In genomic region chr11:99505831-99506230, GRCh38 we compare ENCODE assay signal across 28 cellular contexts.
DNase-seq lines count a peak whose midpoint lies in the region; ATAC-seq, FAIRE-seq and TF ChIP-seq lines count a peak whose summit lies in the region.
"Had no signal": no experiment of that assay in that cellular context is flagged by ENCODE, and none has a peak within 500 bp of the region (broad histone marks: within the 10 kb centered on the region; RNA-seq: fewer than 3 reads in every experiment).

No MANE protein-coding gene starts in this region.

- H3K4me1 ChIP-seq in H9 (ENCODE audit: insufficient read depth, low read length) (peaks cover 3% of the 10 kb centered on the region; the same call in 1 of the 2 replicates), astrocyte (ENCODE audit: insufficient read depth, low read length) (peaks cover 6% of the 10 kb centered on the region), mesenchymal stem cell (ENCODE audit: control insufficient read depth, insufficient read depth, low read depth, low read length) (no peaks in the 10 kb centered on the region), skeletal muscle satellite cell (ENCODE audit: control insufficient read depth, insufficient read depth, low read length) (peaks cover 17% of the 10 kb centered on the region), small intestine (ENCODE audit: control insufficient read depth in 2 of 2, insufficient read depth in 1 of 2, low read depth in 1 of 2, low read length in 1 of 2) (no peaks in the 10 kb centered on the region)
- H3K4me1 ChIP-seq: BE2C, HAP-1, SJCRH30 had no signal

- no peaks in the 10 kb centered on the region for H3K79me1 ChIP-seq in H9 (ENCODE audit: insufficient read depth, low read depth, low read length, poor library complexity, severe bottlenecking)
- H3K79me1 ChIP-seq in mesenchymal stem cell (replicated peaks; ENCODE audit: low read length, poor library complexity, severe bottlenecking) = no peaks in the 10 kb centered on the region

- H2AK5ac ChIP-seq in H9 (ENCODE audit: insufficient read length, low read length) = no peak overlapping the region
- H2AK5ac ChIP-seq in mesenchymal stem cell (ENCODE audit: low read length, severe bottlenecking) = no peak overlapping the region

- no peak overlapping the region for H3K4me3 ChIP-seq in astrocyte (ENCODE audit: insufficient read depth, low read depth, low read length)
- H3K4me3 ChIP-seq in mesenchymal stem cell (ENCODE audit: insufficient read depth in 1 of 2, low read depth in 1 of 2, low read length in 2 of 2) = no peak overlapping the region
- no peak overlapping the region for H3K4me3 ChIP-seq in skeletal muscle satellite cell (ENCODE audit: low read length)
- H3K4me3 ChIP-seq in small intestine (ENCODE audit: low read depth in 1 of 2, low read length in 2 of 2) = no peak overlapping the region
- H3K4me3 ChIP-seq: HAP-1, PC-9, SJCRH30 had no signal

- no peak overlapping the region for H2BK15ac ChIP-seq in H9 (ENCODE audit: low read depth, low read length)
- H2BK15ac ChIP-seq in mesenchymal stem cell (ENCODE audit: low read depth, poor library complexity, severe bottlenecking) = no peak overlapping the region

- no peak overlapping the region for H3K27ac ChIP-seq in H9 (ENCODE audit: insufficient read length, low read depth, low read length)
- peak overlapping the region; percentile 28 for H3K27ac ChIP-seq in astrocyte (ENCODE audit: low read depth, low read length)
- H3K27ac ChIP-seq in mesenchymal stem cell (ENCODE audit: low read length, poor library complexity, severe bottlenecking) = peak overlapping the region; percentile 74
- no peak overlapping the region for H3K27ac ChIP-seq in caudate nucleus (ENCODE audit: low read depth, low read length)
- H3K27ac ChIP-seq in small intestine (ENCODE audit: low read depth in 1 of 2, low read length in 1 of 2) = no peak overlapping the region
- H3K27ac ChIP-seq: PC-9, SJCRH30 had no signal

- H3K4me3 Mint-ChIP-seq in H9 (no peak overlapping the region), astrocyte (ENCODE audit: unreplicated experiment) (no peak overlapping the region)
- H3K4me3 Mint-ChIP-seq: CD14-positive monocyte; CD8-positive, alpha-beta memory T cell; HFFc6 had no signal

- ATAC-seq in GM21528 (IDR thresholded peaks at IDR 0.05; ENCODE audit: low FRiP score, unreplicated experiment) = no peak
- ATAC-seq: Right ventricle myocardium inferior had no signal

- no peak for TF ChIP-seq CTCF in H9 (conservative IDR thresholded peaks at IDR 0.05)
- TF ChIP-seq CTCF in astrocyte (IDR thresholded peaks at IDR 0.05; ENCODE audit: insufficient read depth, low read depth, low read length) = no peak

- H4K8ac ChIP-seq in H9 (replicated peaks; ENCODE audit: insufficient read length, low read depth, low read length) (no peak overlapping the region), mesenchymal stem cell (ENCODE audit: low read length) (no peak overlapping the region)

- H3K4me1 Mint-ChIP-seq in H9 (peaks cover 6 to 7% of the 10 kb centered on the region in 2 experiments), astrocyte (ENCODE audit: low read depth, unreplicated experiment) (peaks cover 16% of the 10 kb centered on the region)
- H3K4me1 Mint-ChIP-seq: CD14-positive monocyte; CD8-positive, alpha-beta memory T cell had no signal

- H3T11ph ChIP-seq in H9 (ENCODE audit: low read length) = no peak overlapping the region

- WGBS in H9 (ENCODE audit: extremely low coverage, insufficient read length, low lambda C conversion rate) = no CpG with 5 or more reads among the region's 4 CpGs
- WGBS in mesenchymal stem cell = 91% methylated on average over 2 of the region's 4 CpGs
- WGBS in small intestine, 3 donors = 75 to 80% (median 79%) methylated on average over 4 of the region's 4 CpGs

- H2BK120ac ChIP-seq in H9 (ENCODE audit: low read depth, low read length, poor library complexity, severe bottlenecking) = no peak overlapping the region
- H2BK120ac ChIP-seq in mesenchymal stem cell (ENCODE audit: low read depth, low read length) = no peak overlapping the region

- H3K9ac ChIP-seq in H9 (ENCODE audit: extremely low read depth, insufficient read length, low read length) (no peak overlapping the region), astrocyte (ENCODE audit: low read length) (no peak overlapping the region), mesenchymal stem cell (ENCODE audit: low read length) (no peak overlapping the region), skeletal muscle satellite cell (ENCODE audit: low read depth, low read length) (peak overlapping the region; percentile 2)

- H3K79me2 ChIP-seq in H9 (ENCODE audit: insufficient read depth, low read length) (no peaks in the 10 kb centered on the region), astrocyte (ENCODE audit: insufficient read depth, low read length) (no peaks in the 10 kb centered on the region)

- H2BK5ac ChIP-seq in H9 (ENCODE audit: insufficient read length, low read length) = no peak overlapping the region
- no peak overlapping the region for H2BK5ac ChIP-seq in mesenchymal stem cell (ENCODE audit: low read depth, low read length, poor library complexity, severe bottlenecking)

- no peaks in the 10 kb centered on the region for H3K23me2 ChIP-seq in H9 (ENCODE audit: insufficient read length, low read depth, low read length, poor library complexity, severe bottlenecking)

- H3K27ac Mint-ChIP-seq in H9 = 0 out of 7 replicates have a peak overlapping the region, but pooled peaks of 1 of the 3 experiments have one; percentile 7
- peak overlapping the region; percentile 71 for H3K27ac Mint-ChIP-seq in astrocyte (ENCODE audit: unreplicated experiment)
- H3K27ac Mint-ChIP-seq: CD14-positive monocyte; CD8-positive, alpha-beta memory T cell; HFFc6 had no signal

- H3K56ac ChIP-seq in H9 (ENCODE audit: insufficient read length, low read depth, low read length) = no peak overlapping the region

- H3K9me3 Mint-ChIP-seq in H9 (no peaks in the 10 kb centered on the region), astrocyte (ENCODE audit: unreplicated experiment) (no peaks in the 10 kb centered on the region)

- H3K36me3 ChIP-seq in astrocyte (ENCODE audit: insufficient read depth, low read length) (no peaks in the 10 kb centered on the region), mesenchymal stem cell (ENCODE audit: control insufficient read depth in 1 of 2, insufficient read depth in 2 of 2, low read depth in 1 of 2, low read length in 2 of 2) (no peaks in the 10 kb centered on the region), skeletal muscle satellite cell (ENCODE audit: insufficient read depth, low read length) (no peaks in the 10 kb centered on the region), small intestine (ENCODE audit: control insufficient read depth in 2 of 2, insufficient read depth in 2 of 2, low read length in 2 of 2) (no peaks in the 10 kb centered on the region)
- H3K36me3 ChIP-seq: BE2C, HAP-1, SJCRH30 had no signal

- H3K14ac ChIP-seq in H9 (ENCODE audit: insufficient read depth, low read length) (no peak overlapping the region), mesenchymal stem cell (ENCODE audit: low read length in 2 of 2) (no peak overlapping the region)

- H3K4me2 ChIP-seq in H9 (ENCODE audit: insufficient read depth, insufficient read length, low read length) (no peak overlapping the region), astrocyte (ENCODE audit: low read length) (peak overlapping the region; percentile 34), mesenchymal stem cell (ENCODE audit: low read length, poor library complexity, severe bottlenecking) (no peak overlapping the region), skeletal muscle satellite cell (ENCODE audit: low read length) (peak overlapping the region; percentile 24)
- H3K4me2 ChIP-seq: PC-9 had no signal

- no peaks in the 10 kb centered on the region for H4K20me1 ChIP-seq in H9 (ENCODE audit: control insufficient read depth, insufficient read depth, insufficient read length)
- H4K20me1 ChIP-seq in astrocyte (ENCODE audit: insufficient read depth, low read length) = no peaks in the 10 kb centered on the region

- no peak overlapping the region for H3K23ac ChIP-seq in H9 (ENCODE audit: insufficient read length, low read depth, low read length)
- no peak overlapping the region for H3K23ac ChIP-seq in mesenchymal stem cell (ENCODE audit: low read length in 2 of 2)

- H4K91ac ChIP-seq in H9 (ENCODE audit: insufficient read length, low read depth, low read length) (no peak overlapping the region), mesenchymal stem cell (ENCODE audit: low read length) (no peak overlapping the region)

- H3K18ac ChIP-seq in H9 (ENCODE audit: insufficient read length, low read depth, low read length) (no peak overlapping the region), mesenchymal stem cell (ENCODE audit: low read depth in 1 of 2, low read length in 2 of 2) (peak overlapping the region in 1 of 2 experiments; percentile 12)

- H3K4ac ChIP-seq in H9 (ENCODE audit: low read depth, low read length) (no peak overlapping the region), mesenchymal stem cell (ENCODE audit: low read depth in 1 of 2, low read length in 2 of 2) (no peak overlapping the region)

- H3K36me3 Mint-ChIP-seq in H9 (ENCODE audit: insufficient read depth in 1 of 3, low read depth in 3 of 3) = no peaks in the 10 kb centered on the region
- no peaks in the 10 kb centered on the region for H3K36me3 Mint-ChIP-seq in astrocyte (ENCODE audit: low read depth, unreplicated experiment)
- H3K36me3 Mint-ChIP-seq: CD14-positive monocyte; CD8-positive, alpha-beta memory T cell had no signal

- H2AFZ ChIP-seq in H9 (ENCODE audit: low read length) (peak overlapping the region; percentile 77), astrocyte (ENCODE audit: low read depth, low read length) (peak overlapping the region; percentile 37), mesenchymal stem cell (ENCODE audit: low read depth, low read length) (peak overlapping the region; percentile 14)
- H2AFZ ChIP-seq: PC-9 had no signal

- H3K27me3 ChIP-seq in H9 (ENCODE audit: insufficient read depth, low read length) = no peaks in the 10 kb centered on the region
- no peaks in the 10 kb centered on the region for H3K27me3 ChIP-seq in astrocyte (ENCODE audit: insufficient read depth, low read length)
- H3K27me3 ChIP-seq in mesenchymal stem cell (ENCODE audit: control insufficient read depth in 1 of 2, insufficient read depth in 1 of 2, low read length in 2 of 2) = peaks cover 0 to 4% of the 10 kb centered on the region in 2 experiments
- no peaks in the 10 kb centered on the region for H3K27me3 ChIP-seq in skeletal muscle satellite cell (ENCODE audit: control insufficient read depth, insufficient read depth, low read length)
- no peaks in the 10 kb centered on the region for H3K27me3 ChIP-seq in small intestine (ENCODE audit: control insufficient read depth in 2 of 2, insufficient read depth in 2 of 2, low read length in 2 of 2)
- H3K27me3 ChIP-seq: BE2C, SJCRH30 had no signal

- H3K9me3 ChIP-seq in H9 (ENCODE audit: control insufficient read depth, low read depth, low read length) (no peaks in the 10 kb centered on the region), astrocyte (ENCODE audit: insufficient read depth, low read depth, low read length) (no peaks in the 10 kb centered on the region), mesenchymal stem cell (ENCODE audit: control insufficient read depth, low read length) (no peaks in the 10 kb centered on the region), skeletal muscle satellite cell (replicated peaks; ENCODE audit: low read length) (no peaks in the 10 kb centered on the region), small intestine (ENCODE audit: control insufficient read depth, low read depth) (no peaks in the 10 kb centered on the region)
- H3K9me3 ChIP-seq: BE2C, HAP-1, SJCRH30 had no signal

- DNase-seq in H9 (no peak), astrocyte (ENCODE audit: low read depth) (no peak), mesenchymal stem cell (no peak), caudate nucleus (lab: John Stamatoyannopoulos, UW) (no peak), small intestine (no peak)
- DNase-seq in activated naive CD4-positive, alpha-beta T cell treated with anti-CD3 and anti-CD28 coated beads, Interleukin-2, amount 50 U/mL, for 16 hours = no peak
- DNase-seq: BE2C; Calu3; CD8-positive, alpha-beta memory T cell; DMS153; KBM-7; MV-4-11; NCI-H1105; NCI-H1436 treated with DMSO at 0.1 percent for 48 hours; NCI-H1930; NCI-H2107; NCI-H446; NCI-H524 treated with DMSO at 0.1 percent for 48 hours; NCI-H774; NK-92 treated with Interleukin-12 subunit alpha and Interleukin-12 subunit beta, amount 100 ng/mL, for 24 hours; PC-9; SJCRH30 had no signal

- H2BK12ac ChIP-seq in H9 (ENCODE audit: insufficient read length, low read depth, low read length) = no peak overlapping the region
- H2BK12ac ChIP-seq in mesenchymal stem cell (ENCODE audit: low read length in 2 of 2) = no peak overlapping the region

- H3K27me3 Mint-ChIP-seq in H9 (ENCODE audit: low read depth) (no peaks in the 10 kb centered on the region), astrocyte (ENCODE audit: low read depth, unreplicated experiment) (no peaks in the 10 kb centered on the region)
- H3K27me3 Mint-ChIP-seq: CD8-positive, alpha-beta memory T cell had no signal

- no peak overlapping the region for H4K5ac ChIP-seq in H9 (ENCODE audit: insufficient read length, low read depth, low read length)

- no peak overlapping the region for H2BK20ac ChIP-seq in H9 (ENCODE audit: low read depth, low read length, poor library complexity, severe bottlenecking)

- no peak for FAIRE-seq in astrocyte (lab: Jason Lieb, UNC)
- no peak for FAIRE-seq in small intestine (lab: Jason Lieb, UNC)

Comparison
In these comparisons a context has a peak if more than half of its experiments do, and no peak if none do; other contexts are left out.
1. H2AFZ ChIP-seq: peak in every context shown above with its lines; median percentile 77 in H9; 37 in astrocyte; 14 in mesenchymal stem cell.
2. H3K27ac ChIP-seq: peak in astrocyte (single experiment) and mesenchymal stem cell (single experiment); none in H9 (single experiment), caudate nucleus (single experiment) and small intestine (0 of 2).
3. H3K4me2 ChIP-seq: peak in astrocyte (single experiment) and skeletal muscle satellite cell (single experiment); none in H9 (single experiment) and mesenchymal stem cell (single experiment).